ENCODE assay signal across 11 cellular contexts in the genomic region with DNA sequence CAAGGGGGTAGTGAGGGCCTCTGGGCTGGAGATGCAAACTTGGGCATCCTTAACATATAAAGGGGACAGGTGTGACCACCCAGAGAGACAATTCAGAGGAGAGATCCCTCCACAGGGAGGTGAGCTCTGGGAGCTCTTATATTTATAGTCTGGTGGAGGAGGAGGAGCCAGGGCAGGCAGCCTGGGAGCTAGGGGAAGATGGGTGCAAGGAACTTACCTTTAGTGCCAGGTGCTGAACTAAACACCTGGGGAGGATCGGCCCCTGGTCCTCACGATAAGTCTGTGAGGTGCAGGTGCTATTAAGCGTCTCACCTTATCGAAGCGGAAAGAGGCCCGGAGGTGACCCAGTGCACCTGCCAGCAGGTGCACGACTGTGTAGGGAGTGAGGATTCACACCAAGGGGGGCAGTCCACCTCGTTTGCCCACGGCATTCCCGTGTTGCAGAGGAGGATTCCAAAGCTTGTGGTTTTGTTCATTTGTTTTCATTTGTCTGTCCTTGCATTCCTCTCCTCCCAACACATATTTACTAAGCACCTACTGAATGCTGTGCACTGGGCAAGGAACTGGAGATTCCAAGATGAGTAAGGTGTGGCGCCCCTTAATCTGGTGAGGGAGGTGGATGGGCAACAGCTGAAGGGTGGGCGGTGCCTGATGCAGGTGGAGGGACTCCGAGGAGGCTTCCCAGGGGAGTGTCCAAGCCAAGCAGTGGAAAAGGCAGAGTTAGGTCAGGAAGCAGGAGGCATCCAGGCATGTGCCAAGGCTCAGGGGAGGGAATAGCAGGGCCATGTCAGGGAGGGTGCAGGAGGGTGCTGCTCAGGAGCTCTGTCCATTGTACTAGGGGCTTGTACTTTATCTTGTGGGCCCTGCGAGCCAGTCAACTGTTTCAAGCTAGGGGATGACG. TPM values are rescaled to one million over a fixed set of nuclear protein-coding genes. Genes with fewer than 3 reads are reported as not detected.
DNase-seq lines count a peak whose midpoint lies in the region; ATAC-seq and TF ChIP-seq lines count a peak whose summit lies in the region.
"Had no signal": no experiment of that assay in that cellular context is flagged by ENCODE, and none has a peak within 500 bp of the region (broad histone marks: within the 10 kb centered on the region; RNA-seq: fewer than 3 reads in every experiment).

No MANE protein-coding gene starts in this region.

- H3K4me1 Mint-ChIP-seq in chondrocyte (ENCODE audit: low read depth) (peaks cover 62% of the 10 kb centered on the region), mesothelial cell of epicardium (peaks cover 26% of the 10 kb centered on the region)

- no peak for ATAC-seq in HG02852 (IDR thresholded peaks at IDR 0.05; ENCODE audit: unreplicated experiment)
- ATAC-seq in HG03159 (IDR thresholded peaks at IDR 0.05; ENCODE audit: unreplicated experiment): no peak

- no peak overlapping the region for H3K4me3 ChIP-seq in AG10803 (ENCODE audit: low read length)

- peak overlapping the region; percentile 90 for H3K27ac Mint-ChIP-seq in chondrocyte (ENCODE audit: unreplicated experiment)
- H3K27ac Mint-ChIP-seq in mesothelial cell of epicardium: peak overlapping the region; percentile 89
- H3K27ac Mint-ChIP-seq: CD4-positive, alpha-beta T cell had no signal

- TF ChIP-seq CTCF in AG10803 (conservative IDR thresholded peaks at IDR 0.05; ENCODE audit: low read length) (no peak), chondrocyte (IDR thresholded peaks at IDR 0.05) (no peak), mesothelial cell of epicardium (IDR thresholded peaks at IDR 0.05; ENCODE audit: unreplicated experiment) (no peak)

- H3K9me3 Mint-ChIP-seq in chondrocyte (ENCODE audit: low read depth) (no peaks in the 10 kb centered on the region), mesothelial cell of epicardium (no peaks in the 10 kb centered on the region)
- H3K9me3 Mint-ChIP-seq: CD4-positive, alpha-beta T cell had no signal

- H3K4me3 Mint-ChIP-seq in chondrocyte (ENCODE audit: unreplicated experiment) (no peak overlapping the region), mesothelial cell of epicardium (no peak overlapping the region)
- H3K4me3 Mint-ChIP-seq: CD4-positive, alpha-beta T cell had no signal

- H3K36me3 Mint-ChIP-seq in chondrocyte (ENCODE audit: low read depth): no peaks in the 10 kb centered on the region
- no peaks in the 10 kb centered on the region for H3K36me3 Mint-ChIP-seq in mesothelial cell of epicardium

- H3K27me3 Mint-ChIP-seq in chondrocyte (ENCODE audit: low read depth): no peaks in the 10 kb centered on the region
- no peaks in the 10 kb centered on the region for H3K27me3 Mint-ChIP-seq in mesothelial cell of epicardium (ENCODE audit: low read depth)

- DNase-seq in AG10803 (ENCODE audit: low read depth) (peak; percentile 42), NCI-H146 treated with DMSO at 0.1 percent for 48 hours (lab: John Stamatoyannopoulos, UW; ENCODE audit: unreplicated experiment) (peak; percentile 58), chondrocyte (ENCODE audit: low spot score) (no peak), mesothelial cell of epicardium (ENCODE audit: low spot score in 2 of 2, unreplicated experiment in 2 of 2) (no peak), superior temporal gyrus (ENCODE audit: extremely low spot score) (no peak), T1000 (lab: John Stamatoyannopoulos, UW) (no peak)
- DNase-seq: CD4-positive, alpha-beta T cell; effector CD8-positive, alpha-beta T cell; NCI-H1048 had no signal

RNA-seq across cellular contexts. Expression of a gene that starts 11.4 kb away (rescaled TPM):
- total RNA-seq in chondrocyte (27.3 to 40.6 TPM (median 40.0 TPM) in 3 replicates), mesothelial cell of epicardium (31.3 to 33.1 TPM (median 32.6 TPM) in 3 replicates)

Comparison
In these comparisons a context has a peak if more than half of its experiments do, and no peak if none do; other contexts are left out.
1. DNase-seq: peak in AG10803 (single experiment) and NCI-H146 treated with DMSO at 0.1 percent for 48 hours (single experiment); none in chondrocyte (single experiment), mesothelial cell of epicardium (0 of 2), superior temporal gyrus (single experiment) and T1000 (single experiment).